In the genomic region with DNA sequence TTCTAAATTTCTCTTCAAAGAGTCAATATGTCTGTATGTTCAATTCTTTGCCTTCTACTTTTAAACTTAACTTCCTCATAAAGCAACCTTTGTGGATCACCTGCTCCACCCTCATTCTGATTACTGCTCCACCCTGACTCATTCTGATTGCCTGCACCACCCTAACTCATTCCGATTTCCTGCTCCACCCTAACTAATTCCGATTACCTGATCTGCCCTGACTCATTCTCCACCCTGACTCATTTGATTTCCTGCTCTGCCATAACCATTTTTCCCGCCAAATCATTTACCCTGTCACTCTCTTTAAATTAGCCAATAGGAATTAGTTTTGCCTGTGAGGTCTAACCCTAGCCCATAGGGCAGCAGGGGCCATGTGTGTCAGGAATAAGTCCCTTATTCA, we compare ENCODE assay signal across 29 cellular contexts. TPM values are rescaled to one million over a fixed set of nuclear protein-coding genes. Genes with fewer than 3 reads are reported as not detected.
"Had no signal": no experiment of that assay in that cellular context is flagged by ENCODE, and none has a peak within 500 bp of the region (broad histone marks: within the 10 kb centered on the region; RNA-seq: fewer than 3 reads in every experiment).

No MANE protein-coding gene starts in this region.

- H3K9me3 Mint-ChIP-seq: activated T-cell treated with anti-CD3 and anti-CD28 coated beads, Interleukin-2, amount 50 U/mL, for 24 hours; natural killer cell treated with Interleukin-12 subunit alpha and Interleukin-12 subunit beta and Interleukin-15 and Interleukin-18, amount 100 ng/mL, for 72 hours had no signal

- H3K4me3 ChIP-seq: breast epithelium, esophagus muscularis mucosa, left lung, lung, mucosa of descending colon, right atrium auricular region, smooth muscle cell, stomach, thyroid gland, upper lobe of left lung, vagina had no signal

- H3K27ac Mint-ChIP-seq: activated CD4-positive, alpha-beta T cell treated with anti-CD3 and anti-CD28 coated beads for 36 hours; activated T-cell treated with anti-CD3 and anti-CD28 coated beads, Interleukin-2, amount 50 U/mL, for 24 hours; natural killer cell treated with Interleukin-12 subunit alpha and Interleukin-12 subunit beta and Interleukin-15 and Interleukin-18, amount 100 ng/mL, for 72 hours; stimulated activated memory B cell treated with anti-CD40 and anti-IgM and Interleukin-4, amounts not matched to agents 10 μg/mL and 1 μg/mL and 100 μg/mL, for 72 hours; T-helper 2 cell treated with Interferon-gamma antibody and Interleukin-4, amounts not matched to agents 5 μg/mL and 100 μg/mL, for 36 hours had no signal

- H3K9me3 ChIP-seq: breast epithelium, right atrium auricular region, thyroid gland, vagina had no signal

- H3K27me3 ChIP-seq: breast epithelium, esophagus muscularis mucosa, left lung, right atrium auricular region, stomach, thyroid gland, upper lobe of left lung, vagina had no signal

- H3K36me3 ChIP-seq: breast epithelium, esophagus muscularis mucosa, left lung, right atrium auricular region, stomach, thyroid gland, upper lobe of left lung, vagina had no signal

- DNase-seq: activated CD4-positive, alpha-beta T cell treated with anti-CD3 and anti-CD28 coated beads for 36 hours; activated CD4-positive, alpha-beta T cell treated with anti-CD3 and anti-CD28 coated beads, Interleukin-2, amount 50 U/mL, for 4 hours; activated CD4-positive, CD25-positive, alpha-beta regulatory T cell; activated CD8-positive, alpha-beta memory T cell treated with anti-CD3 and anti-CD28 coated beads, Interleukin-2, amount 50 U/mL, for 4 hours; activated gamma-delta T cell treated with Interleukin-2 at 50 U/mL for 16 hours; activated T-cell treated with anti-CD3 and anti-CD28 coated beads, Interleukin-2, amount 50 U/mL, for 24 hours; effector CD8-positive, alpha-beta T cell; foreskin melanocyte; left lung; mucosa of descending colon; stimulated activated CD4-positive, alpha-beta T cell treated with anti-CD3 and anti-CD28 coated beads, Interleukin-1b, Interleukin-23, amount 100 ng/mL, for 48 hours; stimulated activated CD4-positive, alpha-beta T cell treated with anti-CD3 and anti-CD28 coated beads, Interleukin-4, amount 100 ng/mL, for 4 hours; stimulated activated CD8-positive, alpha-beta memory T cell treated with anti-CD3 and anti-CD28 coated beads, Interleukin-4, amount 100 ng/mL, for 48 hours; stomach; T-helper 1 cell; thyroid gland; upper lobe of left lung had no signal

- ATAC-seq: activated CD4-positive, alpha-beta T cell treated with anti-CD3 and anti-CD28 coated beads for 36 hours; left lung; mucosa of descending colon; natural killer cell treated with Interleukin-12 subunit alpha and Interleukin-12 subunit beta and Interleukin-15 and Interleukin-18, amount 100 ng/mL, for 72 hours; stimulated activated memory B cell treated with anti-CD40 and anti-IgM and Interleukin-4, amounts not matched to agents 10 μg/mL and 1 μg/mL and 100 μg/mL, for 72 hours had no signal

- H3K4me3 Mint-ChIP-seq: activated CD4-positive, alpha-beta T cell treated with anti-CD3 and anti-CD28 coated beads for 36 hours; activated T-cell treated with anti-CD3 and anti-CD28 coated beads, Interleukin-2, amount 50 U/mL, for 24 hours; natural killer cell treated with Interleukin-12 subunit alpha and Interleukin-12 subunit beta and Interleukin-15 and Interleukin-18, amount 100 ng/mL, for 72 hours; stimulated activated memory B cell treated with anti-CD40 and anti-IgM and Interleukin-4, amounts not matched to agents 10 μg/mL and 1 μg/mL and 100 μg/mL, for 72 hours; T-helper 2 cell treated with Interferon-gamma antibody and Interleukin-4, amounts not matched to agents 5 μg/mL and 100 μg/mL, for 36 hours had no signal

- H3K27me3 Mint-ChIP-seq: activated CD4-positive, alpha-beta T cell treated with anti-CD3 and anti-CD28 coated beads for 36 hours; activated T-cell treated with anti-CD3 and anti-CD28 coated beads, Interleukin-2, amount 50 U/mL, for 24 hours; natural killer cell treated with Interleukin-12 subunit alpha and Interleukin-12 subunit beta and Interleukin-15 and Interleukin-18, amount 100 ng/mL, for 72 hours; stimulated activated memory B cell treated with anti-CD40 and anti-IgM and Interleukin-4, amounts not matched to agents 10 μg/mL and 1 μg/mL and 100 μg/mL, for 72 hours had no signal

RNA-seq across cellular contexts. Expression of gene UTY, which starts 50.3 kb away (rescaled TPM):
- total RNA-seq: dermis microvascular lymphatic vessel endothelial cell, glomerular endothelial cell, mesenteric fat pad, right atrium auricular region, smooth muscle cell, vagina had no signal
